Comparison of ENCODE assay signal across 22 cellular contexts in genomic region chr3:49531218-49531617, GRCh38. TPM values are rescaled to one million over a fixed set of nuclear protein-coding genes. Genes with fewer than 3 reads are reported as not detected.
"Had no signal": no experiment of that assay in that cellular context is flagged by ENCODE, and none has a peak within 500 bp of the region (broad histone marks: within the 10 kb centered on the region; RNA-seq: fewer than 3 reads in every experiment).

No MANE protein-coding gene starts in this region.

- H3K27me3 ChIP-seq: SJSA1 had no signal

- H3K27ac ChIP-seq: KMS-11, SJSA1, SK-N-MC had no signal

- H3K4me2 ChIP-seq: KMS-11 had no signal

- FAIRE-seq: RCC 7860 had no signal

- DNase-seq: Kasumi-1, MM.1S, NCI-H1092 treated with DMSO at 0.1 percent for 48 hours, NCI-H1436, NCI-H187, NCI-H2029, NCI-H2081 treated with DMSO at 0.1 percent for 48 hours, NCI-H2171, NCI-H226, NCI-H446, NCI-H510A, NCI-H524 treated with DMSO at 0.1 percent for 48 hours, NCI-H69, NCI-H774, Right ventricle myocardium superior, RPMI8226, SIG-M5 had no signal

- H3K4me3 ChIP-seq: SJSA1, SK-N-MC had no signal

- H3K4me1 ChIP-seq: SJSA1 had no signal

- H3K9ac ChIP-seq: KMS-11 had no signal

- H3K9me3 ChIP-seq: SJSA1 had no signal

RNA-seq across cellular contexts. Expression of gene BSN, which starts 23.1 kb away (rescaled TPM):
- total RNA-seq: HT-29 had no signal
